ENCODE assay signal across 8 cellular contexts in genomic region chr13:49669735-49670309, GRCh38. TPM values are rescaled to one million over a fixed set of nuclear protein-coding genes. Genes with fewer than 3 reads are reported as not detected.
DNase-seq lines count a peak whose midpoint lies in the region; ATAC-seq and TF ChIP-seq lines count a peak whose summit lies in the region.

No MANE protein-coding gene starts in this region.

- H3K9me2 ChIP-seq in PC-9 (ENCODE audit: insufficient read depth), result no peaks in the 10 kb centered on the region

- H3K4me3 ChIP-seq in PC-9, result no peak overlapping the region
- no peak overlapping the region for H3K4me3 ChIP-seq in tibial artery

- no peak overlapping the region for H3K4me2 ChIP-seq in PC-9

- no peak for DNase-seq in activated naive CD8-positive, alpha-beta T cell treated with anti-CD3 and anti-CD28 coated beads for 36 hours
- DNase-seq in HuH-7.5 (ENCODE audit: low spot score) (peak; percentile 59), PC-9 (peak in 1 of 2 experiments; percentile 48), cerebellar cortex (ENCODE audit: low spot score) (peak; percentile 73), left colon (peak; percentile 49 to 66), tibial artery (no peak)

- no peaks in the 10 kb centered on the region for H3K27me3 Mint-ChIP-seq in activated naive CD8-positive, alpha-beta T cell
- H3K27me3 Mint-ChIP-seq in activated naive CD8-positive, alpha-beta T cell treated with anti-CD3 and anti-CD28 coated beads for 36 hours, result no peaks in the 10 kb centered on the region

- H3K4me1 ChIP-seq in PC-9 (replicated peaks; ENCODE audit: insufficient read depth) (no peaks in the 10 kb centered on the region), tibial artery (no peaks in the 10 kb centered on the region)

- intact Hi-C loops in PC-9 (cut with micrococcal nuclease; ENCODE audit: unreplicated experiment) (loop anchor here (1.0 to 2.0 kb wide), 2 partner anchors 179 to 1400 kb away; no protein-coding TSS in a partner anchor), left colon (cut with DNase I, micrococcal nuclease) (loop anchor here in 1 of 2 donors (5.0 kb wide), 1 partner anchor 177 kb away; no protein-coding TSS in a partner anchor), tibial artery (cut with DNase I; ENCODE audit: low total_unique reads) (loop anchor here (5.0 kb wide), 1 partner anchor 177 kb away; no protein-coding TSS in a partner anchor)

- TF ChIP-seq CTCF in PC-9 (conservative IDR thresholded peaks at IDR 0.05), result peak; percentile 75
- TF ChIP-seq CTCF in tibial artery (IDR thresholded peaks at IDR 0.05), result peak; percentile 34 to 48

- H2AFZ ChIP-seq in PC-9, result no peak overlapping the region

- H3K9me3 ChIP-seq in PC-9 (ENCODE audit: insufficient read depth, low read depth), result no peaks in the 10 kb centered on the region
- H3K9me3 ChIP-seq in tibial artery, result no peaks in the 10 kb centered on the region

- CTCF ChIA-PET in PC-9 (lab: Charles Lee), result interaction anchor here (0.6 kb wide), 1 partner anchor 541 kb away, joined by 3 read pairs; no protein-coding TSS in a partner anchor

- ATAC-seq in left colon, result peak; percentile 100
- no peak for ATAC-seq in GM18511 (IDR thresholded peaks at IDR 0.05; ENCODE audit: unreplicated experiment)

- POLR2A ChIA-PET in PC-9 (lab: Charles Lee; ENCODE audit: unreplicated experiment), result interaction anchor here (0.7 kb wide), 1 partner anchor 13 kb away, joined by 3 read pairs; no protein-coding TSS in a partner anchor

- H3K36me3 ChIP-seq in PC-9 (ENCODE audit: low read depth) (peaks cover 6% of the 10 kb centered on the region), tibial artery (peaks cover 0 to 18% (median 8%) of the 10 kb centered on the region in 3 donors)

- H3K79me2 ChIP-seq in PC-9 (ENCODE audit: low read depth), result peaks cover 30% of the 10 kb centered on the region; the same call in 1 of the 2 replicates

- peaks cover 6% of the 10 kb centered on the region; the same call in 1 of the 2 replicates for H3F3A ChIP-seq in PC-9 (ENCODE audit: insufficient read depth, low read depth)

- peak overlapping the region; percentile 30 for H3K27ac Mint-ChIP-seq in activated naive CD8-positive, alpha-beta T cell
- no peak overlapping the region for H3K27ac Mint-ChIP-seq in activated naive CD8-positive, alpha-beta T cell treated with anti-CD3 and anti-CD28 coated beads for 36 hours

- no peak overlapping the region for H3K4me3 Mint-ChIP-seq in activated naive CD8-positive, alpha-beta T cell
- H3K4me3 Mint-ChIP-seq in activated naive CD8-positive, alpha-beta T cell treated with anti-CD3 and anti-CD28 coated beads for 36 hours, result no peak overlapping the region

- no TSS peak for BruUV-seq in PC-9 (replicated peaks; lab: Mats Ljungman, UMichigan)

- no peaks in the 10 kb centered on the region for H3K27me3 ChIP-seq in PC-9 (ENCODE audit: insufficient read depth, low read depth)
- H3K27me3 ChIP-seq in tibial artery, result no peaks in the 10 kb centered on the region

- no peaks in the 10 kb centered on the region for H3K9me3 Mint-ChIP-seq in activated naive CD8-positive, alpha-beta T cell (ENCODE audit: low read depth)
- H3K9me3 Mint-ChIP-seq in activated naive CD8-positive, alpha-beta T cell treated with anti-CD3 and anti-CD28 coated beads for 36 hours, result no peaks in the 10 kb centered on the region

- H4K20me1 ChIP-seq in PC-9 (ENCODE audit: insufficient read depth), result peaks cover 22% of the 10 kb centered on the region

- H3K36me3 Mint-ChIP-seq in activated naive CD8-positive, alpha-beta T cell, result peaks cover 4% of the 10 kb centered on the region
- H3K36me3 Mint-ChIP-seq in activated naive CD8-positive, alpha-beta T cell treated with anti-CD3 and anti-CD28 coated beads for 36 hours, result peaks cover 33% of the 10 kb centered on the region

- no peak overlapping the region for H3K27ac ChIP-seq in PC-9
- H3K27ac ChIP-seq in tibial artery, result no peak overlapping the region

- H3K4me1 Mint-ChIP-seq in activated naive CD8-positive, alpha-beta T cell (ENCODE audit: low read depth), result no peaks in the 10 kb centered on the region
- H3K4me1 Mint-ChIP-seq in activated naive CD8-positive, alpha-beta T cell treated with anti-CD3 and anti-CD28 coated beads for 36 hours, result peaks cover 9% of the 10 kb centered on the region

RNA-seq across cellular contexts. Expression of gene EBPL, which starts 21.5 kb away (rescaled TPM):
- total RNA-seq in activated naive CD8-positive, alpha-beta T cell treated with anti-CD3 and anti-CD28 coated beads for 36 hours, result 10 to 100 TPM; 54.8 to 60.0 TPM
- total RNA-seq in PC-9 (2021) (77.0 and 100 TPM in 2 replicates), left colon (10 to 100 TPM; 34.8 to 45.8 TPM)

RNA-seq across cellular contexts. Expression of gene ARL11, which starts 41.5 kb away (rescaled TPM):
- 1 to 10 TPM in 1 of 2 experiments, under 1 TPM in 1; 0.97 to 1.1 TPM for total RNA-seq in activated naive CD8-positive, alpha-beta T cell treated with anti-CD3 and anti-CD28 coated beads for 36 hours
- total RNA-seq in PC-9 (2021) (3.5 and 3.7 TPM in 2 replicates), left colon (1 to 10 TPM; 1.7 TPM)

Comparison
In these comparisons a context has a peak if more than half of its experiments do, and no peak if none do; other contexts are left out.
1. DNase-seq: peak in HuH-7.5 (single experiment), cerebellar cortex (single experiment) and left colon (2 of 2); none in activated naive CD8-positive, alpha-beta T cell treated with anti-CD3 and anti-CD28 coated beads for 36 hours (single experiment) and tibial artery (0 of 2).